Comparison of ENCODE assay signal across 11 cellular contexts in the genomic region with DNA sequence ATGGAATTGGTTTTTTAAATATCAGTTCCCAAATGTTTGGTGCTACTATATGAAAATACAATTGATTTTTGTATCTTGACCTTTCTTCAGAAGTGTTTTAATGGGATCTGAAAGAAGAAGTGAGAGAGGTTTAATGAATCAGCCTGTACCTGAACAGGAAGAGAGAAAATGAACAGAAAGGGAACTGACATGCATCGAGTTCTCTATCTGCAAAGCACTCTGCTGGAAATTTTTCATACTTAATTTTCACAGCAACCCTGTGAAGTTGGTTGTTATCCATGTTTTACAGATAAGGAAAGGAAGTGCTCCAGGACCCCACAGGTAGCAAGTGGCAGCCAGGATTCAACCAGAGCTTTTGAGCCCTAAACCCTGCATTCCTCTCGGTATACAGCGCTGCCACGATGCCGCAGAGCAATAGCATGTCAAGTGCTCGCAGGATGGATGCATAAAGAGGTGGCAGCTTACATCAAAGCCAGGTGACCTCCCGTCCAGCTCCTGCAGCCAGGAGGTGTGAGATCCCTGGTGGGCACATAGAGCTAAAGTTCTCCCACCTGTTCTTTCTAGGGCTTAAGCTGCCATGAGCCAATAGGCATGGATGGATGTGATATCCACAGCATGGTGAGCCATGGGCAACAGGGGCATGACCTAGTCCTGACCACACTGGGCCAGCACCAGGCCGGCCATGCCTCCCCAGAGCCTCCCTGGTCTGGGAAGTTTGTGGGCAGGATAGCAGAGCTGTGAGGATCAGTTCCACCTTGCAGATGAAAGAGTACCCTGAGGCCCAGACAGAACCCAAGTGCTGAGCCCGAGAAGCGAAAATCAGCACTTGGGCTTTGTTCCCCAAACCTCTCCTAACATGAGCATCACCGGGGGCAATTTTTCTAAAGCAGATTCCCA. TPM values are rescaled to one million over a fixed set of nuclear protein-coding genes. Genes with fewer than 3 reads are reported as not detected.
A peak's percentile ranks its signal among the peaks of the same experiment; 100 is the strongest.
DNase-seq lines count a peak whose midpoint lies in the region; ATAC-seq and TF ChIP-seq lines count a peak whose summit lies in the region.
"Had no signal": no experiment of that assay in that cellular context is flagged by ENCODE, and none has a peak within 500 bp of the region (broad histone marks: within the 10 kb centered on the region; RNA-seq: fewer than 3 reads in every experiment).

No MANE protein-coding gene starts in this region.

- H3K9me3 Mint-ChIP-seq in GM23338 (no peaks in the 10 kb centered on the region), naive B cell (peaks cover 0 to 6% (median 2%) of the 10 kb centered on the region in 7 donors)

- no peak for TF ChIP-seq POLR2A in uterus (IDR thresholded peaks at IDR 0.05)

- no peak overlapping the region for H3K27ac Mint-ChIP-seq in GM23338
- H3K27ac Mint-ChIP-seq in naive B cell = peak overlapping the region in 2 of 6 donors; percentile 34 to 66

- H4K20me1 ChIP-seq in GM23338 (replicated peaks; ENCODE audit: insufficient read depth) (no peaks in the 10 kb centered on the region), osteoblast (ENCODE audit: insufficient read depth, low read length) (no peaks in the 10 kb centered on the region)

- H3K4me1 Mint-ChIP-seq in GM23338 (peaks cover 23% of the 10 kb centered on the region), naive B cell (peaks cover 31 to 53% (median 33%) of the 10 kb centered on the region in 3 donors)

- intact Hi-C loops in uterus (cut with DNase I; ENCODE audit: low total_unique reads) = no loop called here

- H2AFZ ChIP-seq in GM23338 = 0 out of 2 replicates have a peak overlapping the region, but pooled peaks have one; percentile 18
- no peak overlapping the region for H2AFZ ChIP-seq in osteoblast (ENCODE audit: low read length)

- H3K4me2 ChIP-seq in GM23338 (no peak overlapping the region), osteoblast (ENCODE audit: insufficient read depth, low read length) (no peak overlapping the region)

- H3K27me3 Mint-ChIP-seq in GM23338 (ENCODE audit: insufficient read depth, low read depth, poor library complexity) = peaks cover 6% of the 10 kb centered on the region
- peaks cover 0 to 4% (median 4%) of the 10 kb centered on the region in 3 donors for H3K27me3 Mint-ChIP-seq in naive B cell

- H3K4me3 ChIP-seq in GM23338 = no peak overlapping the region
- H3K4me3 ChIP-seq in osteoblast (ENCODE audit: insufficient read depth, low read length) = no peak overlapping the region
- no peak overlapping the region for H3K4me3 ChIP-seq in uterus

- DNase-seq in GM23338 (ENCODE audit: low spot score) (no peak), naive B cell (peak; percentile 23), osteoblast (ENCODE audit: insufficient read length, low spot score, missing footprints) (no peak), uterus (no peak), hypothalamus (lab: John Stamatoyannopoulos, UW) (no peak)
- DNase-seq in activated T-cell treated with anti-CD3 and anti-CD28 coated beads, Interleukin-2, amount 50 U/mL, for 48 hours = no peak
- DNase-seq: NCI-H2107 had no signal

- H3K36me3 Mint-ChIP-seq in GM23338 (ENCODE audit: low read depth) (no peaks in the 10 kb centered on the region), naive B cell (no peaks in the 10 kb centered on the region)

- no peaks in the 10 kb centered on the region for H3F3A ChIP-seq in GM23338 (replicated peaks; ENCODE audit: low read depth)

- H3K79me2 ChIP-seq in GM23338 (replicated peaks; ENCODE audit: insufficient read depth) = no peaks in the 10 kb centered on the region
- no peaks in the 10 kb centered on the region for H3K79me2 ChIP-seq in osteoblast (ENCODE audit: insufficient read depth, low read length)

- H3K4me1 ChIP-seq in GM23338 (ENCODE audit: insufficient read depth) (peaks cover 30% of the 10 kb centered on the region), osteoblast (ENCODE audit: insufficient read depth, low read length) (peaks cover 14% of the 10 kb centered on the region), uterus (no peaks in the 10 kb centered on the region)

- no peak overlapping the region for H3K4me3 Mint-ChIP-seq in GM23338
- H3K4me3 Mint-ChIP-seq in naive B cell = peak overlapping the region; percentile 3 to 81 (median 62)

- H3K9me2 ChIP-seq in GM23338 (ENCODE audit: insufficient read depth) = no peaks in the 10 kb centered on the region

- H3K27me3 ChIP-seq in GM23338 (ENCODE audit: insufficient read depth) = no peaks in the 10 kb centered on the region
- no peaks in the 10 kb centered on the region for H3K27me3 ChIP-seq in osteoblast (ENCODE audit: insufficient read depth, low read length)
- H3K27me3 ChIP-seq in uterus = no peaks in the 10 kb centered on the region

- ATAC-seq in GM18873 (IDR thresholded peaks at IDR 0.05; ENCODE audit: low FRiP score, unreplicated experiment) = peak; percentile 55
- ATAC-seq in GM23338 = no peak
- peak; percentile 57 for ATAC-seq in HG03520 (IDR thresholded peaks at IDR 0.05; ENCODE audit: unreplicated experiment)
- peak; percentile 64 to 81 for ATAC-seq in naive B cell (ENCODE audit: low read depth in 2 of 2)

- no peaks in the 10 kb centered on the region for H3K9me3 ChIP-seq in osteoblast (ENCODE audit: low read depth, low read length)
- no peaks in the 10 kb centered on the region for H3K9me3 ChIP-seq in uterus

- H3K27ac ChIP-seq in GM23338 (ENCODE audit: low read depth) = no peak overlapping the region
- no peak overlapping the region for H3K27ac ChIP-seq in osteoblast (ENCODE audit: low read depth, low read length)
- H3K27ac ChIP-seq in uterus = no peak overlapping the region

- H3K36me3 ChIP-seq in GM23338 (ENCODE audit: insufficient read depth) = no peaks in the 10 kb centered on the region
- no peaks in the 10 kb centered on the region for H3K36me3 ChIP-seq in osteoblast (ENCODE audit: insufficient read depth, low read length)
- no peaks in the 10 kb centered on the region for H3K36me3 ChIP-seq in uterus

- TF ChIP-seq CTCF in GM23338 (conservative IDR thresholded peaks at IDR 0.05; ENCODE audit: low read depth in 2 of 2) (no peak), osteoblast (IDR thresholded peaks at IDR 0.05; ENCODE audit: extremely low read depth, low read depth, low read length) (no peak), uterus (IDR thresholded peaks at IDR 0.05) (no peak)

TF ChIP-seq in GM23338, 12 proteins besides CTCF, POLR2A, EP300 and RAD21:
- no peak for TF ChIP-seq EZH2phosphoT487 (IDR thresholded peaks at IDR 0.05; ENCODE audit: unreplicated experiment)
- TF ChIP-seq, protein P1, sequence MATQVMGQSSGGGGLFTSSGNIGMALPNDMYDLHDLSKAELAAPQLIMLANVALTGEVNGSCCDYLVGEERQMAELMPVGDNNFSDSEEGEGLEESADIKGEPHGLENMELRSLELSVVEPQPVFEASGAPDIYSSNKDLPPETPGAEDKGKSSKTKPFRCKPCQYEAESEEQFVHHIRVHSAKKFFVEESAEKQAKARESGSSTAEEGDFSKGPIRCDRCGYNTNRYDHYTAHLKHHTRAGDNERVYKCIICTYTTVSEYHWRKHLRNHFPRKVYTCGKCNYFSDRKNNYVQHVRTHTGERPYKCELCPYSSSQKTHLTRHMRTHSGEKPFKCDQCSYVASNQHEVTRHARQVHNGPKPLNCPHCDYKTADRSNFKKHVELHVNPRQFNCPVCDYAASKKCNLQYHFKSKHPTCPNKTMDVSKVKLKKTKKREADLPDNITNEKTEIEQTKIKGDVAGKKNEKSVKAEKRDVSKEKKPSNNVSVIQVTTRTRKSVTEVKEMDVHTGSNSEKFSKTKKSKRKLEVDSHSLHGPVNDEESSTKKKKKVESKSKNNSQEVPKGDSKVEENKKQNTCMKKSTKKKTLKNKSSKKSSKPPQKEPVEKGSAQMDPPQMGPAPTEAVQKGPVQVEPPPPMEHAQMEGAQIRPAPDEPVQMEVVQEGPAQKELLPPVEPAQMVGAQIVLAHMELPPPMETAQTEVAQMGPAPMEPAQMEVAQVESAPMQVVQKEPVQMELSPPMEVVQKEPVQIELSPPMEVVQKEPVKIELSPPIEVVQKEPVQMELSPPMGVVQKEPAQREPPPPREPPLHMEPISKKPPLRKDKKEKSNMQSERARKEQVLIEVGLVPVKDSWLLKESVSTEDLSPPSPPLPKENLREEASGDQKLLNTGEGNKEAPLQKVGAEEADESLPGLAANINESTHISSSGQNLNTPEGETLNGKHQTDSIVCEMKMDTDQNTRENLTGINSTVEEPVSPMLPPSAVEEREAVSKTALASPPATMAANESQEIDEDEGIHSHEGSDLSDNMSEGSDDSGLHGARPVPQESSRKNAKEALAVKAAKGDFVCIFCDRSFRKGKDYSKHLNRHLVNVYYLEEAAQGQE (IDR thresholded peaks at IDR 0.05; ENCODE audit: unreplicated experiment) = no peak
- no peak for TF ChIP-seq ZNF331 (CRISPR knock-in tag; IDR thresholded peaks at IDR 0.05; ENCODE audit: low read depth)
- TF ChIP-seq, protein P2, sequence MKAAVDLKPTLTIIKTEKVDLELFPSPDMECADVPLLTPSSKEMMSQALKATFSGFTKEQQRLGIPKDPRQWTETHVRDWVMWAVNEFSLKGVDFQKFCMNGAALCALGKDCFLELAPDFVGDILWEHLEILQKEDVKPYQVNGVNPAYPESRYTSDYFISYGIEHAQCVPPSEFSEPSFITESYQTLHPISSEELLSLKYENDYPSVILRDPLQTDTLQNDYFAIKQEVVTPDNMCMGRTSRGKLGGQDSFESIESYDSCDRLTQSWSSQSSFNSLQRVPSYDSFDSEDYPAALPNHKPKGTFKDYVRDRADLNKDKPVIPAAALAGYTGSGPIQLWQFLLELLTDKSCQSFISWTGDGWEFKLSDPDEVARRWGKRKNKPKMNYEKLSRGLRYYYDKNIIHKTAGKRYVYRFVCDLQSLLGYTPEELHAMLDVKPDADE (IDR thresholded peaks at IDR 0.05) = no peak

RNA-seq across cellular contexts. Expression of a gene that starts 57.2 kb away (rescaled TPM):
- total RNA-seq in GM23338 (2014; rRNA removed; shearing (Covaris generic)) = not detected in 2 replicates
- polyA plus RNA-seq in GM23338 (2016; fragmentation: Nextera tagmentation; extraction: Ambion mirVana) (not detected in 2 replicates), naive B cell (ENCODE audit: low read depth in 6 of 6) (not detected)
- total RNA-seq in osteoblast (not detected in 2 replicates), uterus (not detected)
- total RNA-seq: pulmonary artery endothelial cell; T-helper 1 cell treated with Interleukin-12 subunit alpha and Interleukin-12 subunit beta and Interleukin-4 antibody, amounts not matched to agents 30 ng/mL and 1 ng/mL, for 36 hours had no signal
